10 cellular contexts compared by ENCODE assay signal in the genomic region with DNA sequence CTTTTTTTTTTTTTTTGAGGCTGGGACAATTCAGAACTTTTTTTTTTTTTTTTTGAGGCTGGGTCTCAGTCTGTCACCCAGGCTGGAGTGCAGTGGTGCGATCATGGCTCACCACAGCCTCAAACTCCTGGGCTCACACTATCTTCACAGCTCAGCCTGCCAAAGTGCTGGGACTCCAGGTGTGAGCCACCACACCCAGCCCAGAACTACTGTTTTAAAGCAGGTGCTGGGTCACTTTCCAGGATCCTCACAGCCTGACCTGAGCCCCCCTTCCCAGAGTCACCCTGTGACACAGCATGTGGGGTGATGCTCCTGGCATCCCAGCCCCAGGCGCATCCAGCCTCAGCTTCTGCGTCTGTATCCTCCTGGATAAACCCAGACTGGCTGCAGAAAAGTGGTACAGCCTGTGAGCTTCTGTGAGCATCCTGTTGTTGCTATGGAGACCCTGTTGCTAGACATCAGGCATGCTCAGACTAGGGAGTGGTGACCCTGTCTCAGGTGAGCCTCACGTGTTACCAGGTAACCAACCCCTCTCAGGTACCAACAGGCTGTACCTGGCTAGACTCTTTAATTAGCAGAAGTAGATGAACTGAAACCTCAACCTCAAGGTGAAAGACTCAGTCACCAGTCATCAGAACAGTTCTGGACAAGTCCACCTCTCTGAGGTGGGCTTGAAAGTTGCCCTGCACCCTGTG. TPM values are rescaled to one million over a fixed set of nuclear protein-coding genes. Genes with fewer than 3 reads are reported as not detected.
DNase-seq lines count a peak whose midpoint lies in the region; ATAC-seq and TF ChIP-seq lines count a peak whose summit lies in the region.
"Had no signal": no experiment of that assay in that cellular context is flagged by ENCODE, and none has a peak within 500 bp of the region (broad histone marks: within the 10 kb centered on the region; RNA-seq: fewer than 3 reads in every experiment).

No MANE protein-coding gene starts in this region.

- peaks cover 0 to 92% (median 72%) of the 10 kb centered on the region in 4 donors for H3K4me1 ChIP-seq in tibial artery

- no peak overlapping the region for H3K27ac ChIP-seq in tibial artery
- H3K27ac ChIP-seq: WERI-Rb-1 had no signal

- DNase-seq in activated CD4-positive, alpha-beta T cell treated with anti-CD3 and anti-CD28 coated beads, Interleukin-2, amount 10 ng/mL, durations not matched to agents 24 days and 14 days: peak; percentile 64
- DNase-seq in activated CD4-positive, alpha-beta T cell treated with anti-CD3 and anti-CD28 coated beads, Interleukin-2, amount 50 U/mL, for 4 hours: no peak
- DNase-seq in NCI-H748 treated with DMSO at 0.1 percent for 48 hours (lab: John Stamatoyannopoulos, UW) (peak; percentile 34), tibial artery (no peak)
- DNase-seq in effector memory CD8-positive, alpha-beta T cell: peak in 2 of 3 experiments; percentile 48
- no peak for DNase-seq in stimulated activated naive CD8-positive, alpha-beta T cell treated with anti-CD3 and anti-CD28 coated beads, Interleukin-15, amount 100 ng/mL, for 72 hours
- DNase-seq: ACHN, WERI-Rb-1 had no signal

- H3K4me3 Mint-ChIP-seq in activated CD4-positive, alpha-beta T cell treated with anti-CD3 and anti-CD28 coated beads, Interleukin-2, amount 10 ng/mL, durations not matched to agents 24 days and 14 days: peak overlapping the region; percentile 95
- peak overlapping the region; percentile 65 to 99 for H3K4me3 Mint-ChIP-seq in effector memory CD8-positive, alpha-beta T cell
- H3K4me3 Mint-ChIP-seq in stimulated activated naive CD8-positive, alpha-beta T cell treated with anti-CD3 and anti-CD28 coated beads, Interleukin-15, amount 100 ng/mL, for 72 hours: peak overlapping the region; percentile 12 to 96

- intact Hi-C loops in activated CD4-positive, alpha-beta T cell treated with anti-CD3 and anti-CD28 coated beads, Interleukin-2, amount 10 ng/mL, durations not matched to agents 24 days and 14 days (cut with micrococcal nuclease): no loop called here
- intact Hi-C loops in tibial artery (cut with DNase I; ENCODE audit: low total_unique reads): no loop called here

- H3K9me3 ChIP-seq in tibial artery: no peaks in the 10 kb centered on the region

- no peaks in the 10 kb centered on the region for H3K9me3 Mint-ChIP-seq in activated CD4-positive, alpha-beta T cell treated with anti-CD3 and anti-CD28 coated beads, Interleukin-2, amount 10 ng/mL, durations not matched to agents 24 days and 14 days
- no peaks in the 10 kb centered on the region for H3K9me3 Mint-ChIP-seq in effector memory CD8-positive, alpha-beta T cell
- no peaks in the 10 kb centered on the region for H3K9me3 Mint-ChIP-seq in stimulated activated naive CD8-positive, alpha-beta T cell treated with anti-CD3 and anti-CD28 coated beads, Interleukin-15, amount 100 ng/mL, for 72 hours

- H3K27me3 ChIP-seq in tibial artery: no peaks in the 10 kb centered on the region

- TF ChIP-seq CTCF in tibial artery (IDR thresholded peaks at IDR 0.05): no peak

- peaks cover 87% of the 10 kb centered on the region for H3K4me1 Mint-ChIP-seq in activated CD4-positive, alpha-beta T cell treated with anti-CD3 and anti-CD28 coated beads, Interleukin-2, amount 10 ng/mL, durations not matched to agents 24 days and 14 days
- H3K4me1 Mint-ChIP-seq in effector memory CD8-positive, alpha-beta T cell (ENCODE audit: low read depth in 2 of 2): peaks cover 92 to 96% of the 10 kb centered on the region in 2 donors
- H3K4me1 Mint-ChIP-seq in stimulated activated naive CD8-positive, alpha-beta T cell treated with anti-CD3 and anti-CD28 coated beads, Interleukin-15, amount 100 ng/mL, for 72 hours: peaks cover 99% of the 10 kb centered on the region

- ATAC-seq in effector memory CD8-positive, alpha-beta T cell (replicated peaks): peak; percentile 71
- no peak for ATAC-seq in stimulated activated naive CD8-positive, alpha-beta T cell treated with anti-CD3 and anti-CD28 coated beads, Interleukin-15, amount 100 ng/mL, for 72 hours
- ATAC-seq in HG02642 (IDR thresholded peaks at IDR 0.05; ENCODE audit: poor library complexity, unreplicated experiment) (no peak), HG03025 (IDR thresholded peaks at IDR 0.05; ENCODE audit: low FRiP score, unreplicated experiment) (no peak)

- peak overlapping the region; percentile 93 for H3K27ac Mint-ChIP-seq in activated CD4-positive, alpha-beta T cell treated with anti-CD3 and anti-CD28 coated beads, Interleukin-2, amount 10 ng/mL, durations not matched to agents 24 days and 14 days
- H3K27ac Mint-ChIP-seq in effector memory CD8-positive, alpha-beta T cell: peak overlapping the region; percentile 89 to 99
- no peak overlapping the region for H3K27ac Mint-ChIP-seq in stimulated activated naive CD8-positive, alpha-beta T cell treated with anti-CD3 and anti-CD28 coated beads, Interleukin-15, amount 100 ng/mL, for 72 hours

- no peaks in the 10 kb centered on the region for H3K36me3 ChIP-seq in tibial artery
- H3K36me3 ChIP-seq: WERI-Rb-1 had no signal

- H3K27me3 Mint-ChIP-seq in activated CD4-positive, alpha-beta T cell treated with anti-CD3 and anti-CD28 coated beads, Interleukin-2, amount 10 ng/mL, durations not matched to agents 24 days and 14 days: no peaks in the 10 kb centered on the region
- H3K27me3 Mint-ChIP-seq in effector memory CD8-positive, alpha-beta T cell: no peaks in the 10 kb centered on the region
- H3K27me3 Mint-ChIP-seq in stimulated activated naive CD8-positive, alpha-beta T cell treated with anti-CD3 and anti-CD28 coated beads, Interleukin-15, amount 100 ng/mL, for 72 hours: no peaks in the 10 kb centered on the region

- H3K36me3 Mint-ChIP-seq in activated CD4-positive, alpha-beta T cell treated with anti-CD3 and anti-CD28 coated beads, Interleukin-2, amount 10 ng/mL, durations not matched to agents 24 days and 14 days (ENCODE audit: low read depth): peaks cover 12% of the 10 kb centered on the region
- peaks cover 88% of the 10 kb centered on the region for H3K36me3 Mint-ChIP-seq in effector memory CD8-positive, alpha-beta T cell (ENCODE audit: insufficient read depth)

- no peak overlapping the region for H3K4me3 ChIP-seq in tibial artery

RNA-seq across cellular contexts. Expression of gene KLF13, which starts 15.0 kb away (rescaled TPM):
- total RNA-seq in activated CD4-positive, alpha-beta T cell treated with anti-CD3 and anti-CD28 coated beads, Interleukin-2, amount 10 ng/mL, durations not matched to agents 24 days and 14 days: 122 and 135 TPM in 2 replicates

Comparison
In these comparisons a context has a peak if more than half of its experiments do, and no peak if none do; other contexts are left out.
1. DNase-seq: peak in activated CD4-positive, alpha-beta T cell treated with anti-CD3 and anti-CD28 coated beads, Interleukin-2, amount 10 ng/mL, durations not matched to agents 24 days and 14 days (single experiment), NCI-H748 treated with DMSO at 0.1 percent for 48 hours (single experiment) and effector memory CD8-positive, alpha-beta T cell (2 of 3); none in activated CD4-positive, alpha-beta T cell treated with anti-CD3 and anti-CD28 coated beads, Interleukin-2, amount 50 U/mL, for 4 hours (0 of 2), stimulated activated naive CD8-positive, alpha-beta T cell treated with anti-CD3 and anti-CD28 coated beads, Interleukin-15, amount 100 ng/mL, for 72 hours (0 of 2) and tibial artery (0 of 2).
2. H3K27ac Mint-ChIP-seq: peak in activated CD4-positive, alpha-beta T cell treated with anti-CD3 and anti-CD28 coated beads, Interleukin-2, amount 10 ng/mL, durations not matched to agents 24 days and 14 days (single experiment) and effector memory CD8-positive, alpha-beta T cell (2 of 2); none in stimulated activated naive CD8-positive, alpha-beta T cell treated with anti-CD3 and anti-CD28 coated beads, Interleukin-15, amount 100 ng/mL, for 72 hours (0 of 2).
3. Peak in every context shown above with its lines, with median percentiles within 50 percentile points of each other: H3K4me3 Mint-ChIP-seq.